Comparison of ENCODE assay signal across 13 cellular contexts in genomic region chr1:67771152-67771551, GRCh38.
A peak's percentile ranks its signal among the peaks of the same experiment; 100 is the strongest.
DNase-seq lines count a peak whose midpoint lies in the region; FAIRE-seq and TF ChIP-seq lines count a peak whose summit lies in the region.
"Had no signal": no experiment of that assay in that cellular context is flagged by ENCODE, and none has a peak within 500 bp of the region (broad histone marks: within the 10 kb centered on the region; RNA-seq: fewer than 3 reads in every experiment).

No MANE protein-coding gene starts in this region.

- H2BK5ac ChIP-seq in mesenchymal stem cell (ENCODE audit: low read depth, low read length, poor library complexity, severe bottlenecking): no peak overlapping the region

- no peak overlapping the region for H3K23ac ChIP-seq in mesenchymal stem cell (ENCODE audit: low read length in 2 of 2)

- H3K27ac Mint-ChIP-seq in Calu3 (ENCODE audit: unreplicated experiment): peak overlapping the region; percentile 21
- H3K27ac Mint-ChIP-seq: activated naive CD4-positive, alpha-beta T cell treated with anti-CD3 and anti-CD28 coated beads, Interleukin-2, amount 50 U/mL, for 72 hours had no signal

- H3K36me3 Mint-ChIP-seq in Calu3 (ENCODE audit: insufficient read depth, unreplicated experiment): peaks cover 9% of the 10 kb centered on the region
- H3K36me3 Mint-ChIP-seq: activated naive CD4-positive, alpha-beta T cell treated with anti-CD3 and anti-CD28 coated beads, Interleukin-2, amount 50 U/mL, for 72 hours had no signal

- no peak overlapping the region for H3K4me2 ChIP-seq in mesenchymal stem cell (ENCODE audit: low read length, poor library complexity, severe bottlenecking)

- H3K9ac ChIP-seq in mesenchymal stem cell (ENCODE audit: low read length): no peak overlapping the region

- no peaks in the 10 kb centered on the region for H3K27me3 Mint-ChIP-seq in Calu3 (ENCODE audit: unreplicated experiment)

- no peak overlapping the region for H2AK5ac ChIP-seq in mesenchymal stem cell (ENCODE audit: low read length, severe bottlenecking)

- peaks cover 40% of the 10 kb centered on the region for H3K79me1 ChIP-seq in mesenchymal stem cell (replicated peaks; ENCODE audit: low read length, poor library complexity, severe bottlenecking)

- no peak overlapping the region for H3K4me3 Mint-ChIP-seq in Calu3 (ENCODE audit: low read depth, unreplicated experiment)

- peak overlapping the region; percentile 68 for H3K27ac ChIP-seq in mesenchymal stem cell (ENCODE audit: low read length, poor library complexity, severe bottlenecking)
- H3K27ac ChIP-seq: thyroid gland, VCaP had no signal

- H4K91ac ChIP-seq in mesenchymal stem cell (ENCODE audit: low read length): no peak overlapping the region

- 89% methylated on average over 6 of the region's 6 CpGs for WGBS in mesenchymal stem cell

- peaks cover 26% of the 10 kb centered on the region for H3K4me1 ChIP-seq in mesenchymal stem cell (ENCODE audit: control insufficient read depth, insufficient read depth, low read depth, low read length)

- DNase-seq in Calu3 (peak; percentile 78), LNCaP clone FGC (ENCODE audit: low read depth) (peak; percentile 70), bronchial epithelial cell (ENCODE audit: low read depth) (peak; percentile 100), mesenchymal stem cell (peak; percentile 38), UCSD-AML1 (lab: John Stamatoyannopoulos, UW; ENCODE audit: unreplicated experiment) (no peak)
- no peak for DNase-seq in stimulated activated CD4-positive, alpha-beta T cell treated with anti-CD3 and anti-CD28 coated beads, Interleukin-2, amount 100 ng/mL, for 24 hours
- DNase-seq in activated CD8-positive, alpha-beta memory T cell treated with anti-CD3 and anti-CD28 coated beads, Interleukin-2, amount 50 U/mL, for 4 hours: no peak
- DNase-seq in activated CD4-positive, alpha-beta T cell treated with anti-CD3 and anti-CD28 coated beads for 4 hours: no peak
- DNase-seq: KG1, NCI-H510A had no signal

- no peak for FAIRE-seq in bronchial epithelial cell (lab: Jason Lieb, UNC)

- CTCF ChIA-PET in Calu3 (lab: Charles Lee): interaction anchor here (0.5 to 1.8 kb wide), 11 partner anchors 11 to 337 kb away, joined by 3 to 10 read pairs (median 5); no protein-coding TSS in a partner anchor

- TF ChIP-seq CTCF in Calu3 (IDR thresholded peaks at IDR 0.05; ENCODE audit: unreplicated experiment) (peak; percentile 49), LNCaP clone FGC (IDR thresholded peaks at IDR 0.05; ENCODE audit: control insufficient read depth, extremely low read depth, insufficient read depth) (peak; percentile 34), bronchial epithelial cell (IDR thresholded peaks at IDR 0.05; ENCODE audit: insufficient read depth, low read length, severe bottlenecking) (peak; percentile 59)

- no peak overlapping the region for H3K18ac ChIP-seq in mesenchymal stem cell (ENCODE audit: low read depth in 1 of 2, low read length in 2 of 2)

- intact Hi-C loops in Calu3 (cut with micrococcal nuclease; ENCODE audit: unreplicated experiment): loop anchor here (2.0 to 5.0 kb wide), 3 partner anchors 46 to 340 kb away; partner anchors contain the start of gene GNG12

- peaks cover 45% of the 10 kb centered on the region for H3K4me1 Mint-ChIP-seq in Calu3 (ENCODE audit: low read depth, unreplicated experiment)

- no peaks in the 10 kb centered on the region for H3K9me3 ChIP-seq in mesenchymal stem cell (ENCODE audit: control insufficient read depth, low read length)
- H3K9me3 ChIP-seq: thyroid gland had no signal

- H2BK120ac ChIP-seq in mesenchymal stem cell (ENCODE audit: low read depth, low read length): no peak overlapping the region

- no peak overlapping the region for H2AFZ ChIP-seq in mesenchymal stem cell (ENCODE audit: low read depth, low read length)

- BruUV-seq in Calu3 (replicated peaks; lab: Mats Ljungman, UMichigan): no TSS peak

- no peak overlapping the region for H2BK15ac ChIP-seq in mesenchymal stem cell (ENCODE audit: low read depth, poor library complexity, severe bottlenecking)

- H3K36me3 ChIP-seq in bronchial epithelial cell (ENCODE audit: control insufficient read depth, insufficient read depth, low read length) (peaks cover 2% of the 10 kb centered on the region), mesenchymal stem cell (ENCODE audit: control insufficient read depth in 1 of 2, insufficient read depth in 2 of 2, low read depth in 1 of 2, low read length in 2 of 2) (peaks cover 15 to 62% of the 10 kb centered on the region in 2 experiments)
- H3K36me3 ChIP-seq: thyroid gland had no signal

- no peak overlapping the region for H3K4ac ChIP-seq in mesenchymal stem cell (ENCODE audit: low read depth in 1 of 2, low read length in 2 of 2)

- no peak overlapping the region for H4K8ac ChIP-seq in mesenchymal stem cell (ENCODE audit: low read length)

- H3K4me3 ChIP-seq in LNCaP clone FGC (ENCODE audit: low read depth, low read length) (no peak overlapping the region), bronchial epithelial cell (ENCODE audit: low read depth, low read length) (no peak overlapping the region), mesenchymal stem cell (ENCODE audit: insufficient read depth in 1 of 2, low read depth in 1 of 2, low read length in 2 of 2) (no peak overlapping the region)
- H3K4me3 ChIP-seq: thyroid gland had no signal

- H3K14ac ChIP-seq in mesenchymal stem cell (ENCODE audit: low read length in 2 of 2): no peak overlapping the region

- H2BK12ac ChIP-seq in mesenchymal stem cell (ENCODE audit: low read length in 2 of 2): no peak overlapping the region

- H3K27me3 ChIP-seq in bronchial epithelial cell (ENCODE audit: control insufficient read depth, insufficient read depth, low read length) (no peaks in the 10 kb centered on the region), mesenchymal stem cell (ENCODE audit: control insufficient read depth in 1 of 2, insufficient read depth in 1 of 2, low read length in 2 of 2) (no peaks in the 10 kb centered on the region)
- H3K27me3 ChIP-seq: thyroid gland had no signal

- H3K9me3 Mint-ChIP-seq in Calu3 (ENCODE audit: low read depth, unreplicated experiment): no peaks in the 10 kb centered on the region
- H3K9me3 Mint-ChIP-seq: activated naive CD4-positive, alpha-beta T cell treated with anti-CD3 and anti-CD28 coated beads, Interleukin-2, amount 50 U/mL, for 72 hours had no signal

Comparison
In these comparisons a context has a peak if more than half of its experiments do, and no peak if none do; other contexts are left out.
1. DNase-seq: peak in Calu3 (single experiment), LNCaP clone FGC (single experiment), bronchial epithelial cell (single experiment) and mesenchymal stem cell (single experiment); none in stimulated activated CD4-positive, alpha-beta T cell treated with anti-CD3 and anti-CD28 coated beads, Interleukin-2, amount 100 ng/mL, for 24 hours (0 of 2), activated CD8-positive, alpha-beta memory T cell treated with anti-CD3 and anti-CD28 coated beads, Interleukin-2, amount 50 U/mL, for 4 hours (single experiment), activated CD4-positive, alpha-beta T cell treated with anti-CD3 and anti-CD28 coated beads for 4 hours (0 of 2) and UCSD-AML1 (single experiment).
2. Peak in every context shown above with its lines, with median percentiles within 50 percentile points of each other: CTCF ChIP-seq.